ENCODE assay signal across 13 cellular contexts in genomic region chr6:43662948-43663347, GRCh38. TPM values are rescaled to one million over a fixed set of nuclear protein-coding genes. Genes with fewer than 3 reads are reported as not detected.
DNase-seq lines count a peak whose midpoint lies in the region; ATAC-seq, FAIRE-seq and TF ChIP-seq lines count a peak whose summit lies in the region.
"Not testable (repeated sequence)": the region's sequence is repeated elsewhere in the genome, so short reads cannot be mapped to it uniquely, and the experiment has no call there.
"Had no signal": no experiment of that assay in that cellular context is flagged by ENCODE, and none has a peak within 500 bp of the region (broad histone marks: within the 10 kb centered on the region; RNA-seq: fewer than 3 reads in every experiment).

No MANE protein-coding gene starts in this region.

- SMC1A ChIA-PET in GM12878 (lab: Charles Lee; ENCODE audit: uncharacterized antibody, unreplicated experiment): interaction anchor here (0.6 to 1.6 kb wide), 5 partner anchors 27 to 416 kb away, joined by 3 read pairs; no protein-coding TSS in a partner anchor

- not testable (repeated sequence) for DNase-seq in activated CD4-positive, alpha-beta T cell treated with anti-CD3 and anti-CD28 coated beads for 36 hours; activated T-cell treated with anti-CD3 and anti-CD28 coated beads, Interleukin-2, amount 50 U/mL, for 72 hours; GM12878 (ENCODE audit: low read depth, low spot score); stimulated activated effector memory CD8-positive, alpha-beta T cell treated with anti-CD3 and anti-CD28 coated beads, Interleukin-12 subunit alpha, Interleukin-12 subunit beta, amount 100 ng/mL, for 72 hours (ENCODE audit: low spot score in 2 of 2)

- not testable (repeated sequence) for H3K4me3 Mint-ChIP-seq in activated CD4-positive, alpha-beta T cell treated with anti-CD3 and anti-CD28 coated beads for 36 hours; activated T-cell treated with anti-CD3 and anti-CD28 coated beads, Interleukin-2, amount 50 U/mL, for 72 hours; activated T-helper 17 cell treated with anti-CD3 and anti-CD28 coated beads, Interleukin-2, amount 50 U/mL, for 72 hours; stimulated activated effector memory CD8-positive, alpha-beta T cell treated with anti-CD3 and anti-CD28 coated beads, Interleukin-12 subunit alpha, Interleukin-12 subunit beta, amount 100 ng/mL, for 72 hours

- not testable (repeated sequence) for H4K20me1 ChIP-seq in GM12878 (ENCODE audit: control insufficient read depth, insufficient read depth)

- CTCF ChIA-PET in activated CD4-positive, alpha-beta T cell treated with anti-CD3 and anti-CD28 coated beads for 36 hours (lab: Charles Lee): interaction anchor here (0.7 to 1.6 kb wide), 3 partner anchors 110 to 519 kb away, joined by 3 read pairs; no protein-coding TSS in a partner anchor
- CTCF ChIA-PET in GM12878 (lab: Yijun Ruan, JAX): interaction anchor here (1.0 to 6.9 kb wide), 7 partner anchors 25 to 416 kb away, joined by 3 to 85 read pairs (median 4); no protein-coding TSS in a partner anchor

- H3K9me3 Mint-ChIP-seq in activated CD4-positive, alpha-beta T cell treated with anti-CD3 and anti-CD28 coated beads for 36 hours (ENCODE audit: low read depth); activated T-cell treated with anti-CD3 and anti-CD28 coated beads, Interleukin-2, amount 50 U/mL, for 72 hours; activated T-helper 17 cell treated with anti-CD3 and anti-CD28 coated beads, Interleukin-2, amount 50 U/mL, for 72 hours; stimulated activated effector memory CD8-positive, alpha-beta T cell treated with anti-CD3 and anti-CD28 coated beads, Interleukin-12 subunit alpha, Interleukin-12 subunit beta, amount 100 ng/mL, for 72 hours: not testable (repeated sequence)

- POLR2A ChIA-PET in activated CD4-positive, alpha-beta T cell treated with anti-CD3 and anti-CD28 coated beads for 36 hours (lab: Charles Lee): not testable (repeated sequence)
- POLR2A ChIA-PET in GM12878 (lab: Charles Lee): interaction anchor here (0.9 kb wide), 1 partner anchor 9 kb away, joined by 3 read pairs; no protein-coding TSS in a partner anchor

- not testable (repeated sequence) for TF ChIP-seq RAD21 in GM12878 (IDR thresholded peaks at IDR 0.05; ENCODE audit: insufficient read depth, low read depth, low read length)

- peaks cover 13% of the 10 kb centered on the region for H3K4me1 Mint-ChIP-seq in activated CD4-positive, alpha-beta T cell treated with anti-CD3 and anti-CD28 coated beads for 36 hours
- peaks cover 13% of the 10 kb centered on the region for H3K4me1 Mint-ChIP-seq in activated T-cell treated with anti-CD3 and anti-CD28 coated beads, Interleukin-2, amount 50 U/mL, for 72 hours (ENCODE audit: low read depth)
- H3K4me1 Mint-ChIP-seq in activated T-helper 17 cell treated with anti-CD3 and anti-CD28 coated beads, Interleukin-2, amount 50 U/mL, for 72 hours: not testable (repeated sequence)
- peaks cover 12% of the 10 kb centered on the region for H3K4me1 Mint-ChIP-seq in stimulated activated effector memory CD8-positive, alpha-beta T cell treated with anti-CD3 and anti-CD28 coated beads, Interleukin-12 subunit alpha, Interleukin-12 subunit beta, amount 100 ng/mL, for 72 hours

- not testable (repeated sequence) for H3K27me3 ChIP-seq in GM12878 (replicated peaks in 1 of 2; ENCODE audit: control insufficient read depth in 2 of 2, insufficient read depth in 2 of 2, low read length in 1 of 2)

- H3K27me3 Mint-ChIP-seq in activated CD4-positive, alpha-beta T cell treated with anti-CD3 and anti-CD28 coated beads for 36 hours; activated T-cell treated with anti-CD3 and anti-CD28 coated beads, Interleukin-2, amount 50 U/mL, for 72 hours (ENCODE audit: low read depth); activated T-helper 17 cell treated with anti-CD3 and anti-CD28 coated beads, Interleukin-2, amount 50 U/mL, for 72 hours: not testable (repeated sequence)

- WGBS in GM12878 (ENCODE audit: insufficient coverage, insufficient replicate concordance, low lambda C conversion rate, missing lambda C conversion rate): 76% methylated on average over 5 of the region's 5 CpGs

- H3K27ac ChIP-seq in GM12878 (ENCODE audit: control insufficient read depth, insufficient read depth): not testable (repeated sequence)

- RAD21 ChIA-PET in GM12878 (lab: Charles Lee; ENCODE audit: unreplicated experiment): interaction anchor here (0.7 to 2.0 kb wide), 4 partner anchors 52 to 416 kb away, joined by 3 to 5 read pairs (median 3); no protein-coding TSS in a partner anchor

- not testable (repeated sequence) for H3K9ac ChIP-seq in GM12878 (ENCODE audit: control insufficient read depth, insufficient read depth, low read length)

- peaks cover 23% of the 10 kb centered on the region for H3K4me1 ChIP-seq in GM12878 (ENCODE audit: control insufficient read depth, insufficient read depth, low read length)

- not testable (repeated sequence) for H3K36me3 ChIP-seq in GM12878 (ENCODE audit: control insufficient read depth in 2 of 2, insufficient read depth in 2 of 2, low read length in 1 of 2)

- 0 out of 2 replicates have a peak overlapping the region, but pooled peaks have one; percentile 30 for H3K4me2 ChIP-seq in GM12878 (ENCODE audit: control insufficient read depth, insufficient read depth)

- not testable (repeated sequence) for FAIRE-seq in GM12878 (lab: Jason Lieb, UNC)

- TF ChIP-seq POLR2A in GM12878 (IDR thresholded peaks at IDR 0.05; ENCODE audit: low read depth, low read length): not testable (repeated sequence)

- not testable (repeated sequence) for BruUV-seq in GM12878 (replicated peaks; lab: Mats Ljungman, UMichigan)

- in situ Hi-C loops in GM12878 (cut with MboI): not testable (repeated sequence)

- ATAC-seq in activated CD4-positive, alpha-beta T cell treated with anti-CD3 and anti-CD28 coated beads for 36 hours: peak; percentile 46
- ATAC-seq in activated T-cell treated with anti-CD3 and anti-CD28 coated beads, Interleukin-2, amount 50 U/mL, for 72 hours (replicated peaks in 1 of 2): peak; percentile 16 to 32
- peak; percentile 57 for ATAC-seq in activated T-helper 17 cell treated with anti-CD3 and anti-CD28 coated beads, Interleukin-2, amount 50 U/mL, for 72 hours (replicated peaks)
- ATAC-seq in GM12878: not testable (repeated sequence)
- ATAC-seq in stimulated activated effector memory CD8-positive, alpha-beta T cell treated with anti-CD3 and anti-CD28 coated beads, Interleukin-12 subunit alpha, Interleukin-12 subunit beta, amount 100 ng/mL, for 72 hours: peak; percentile 44

- not testable (repeated sequence) for TF ChIP-seq EP300 in GM12878 (IDR thresholded peaks at IDR 0.05; ENCODE audit: borderline replicate concordance in 1 of 2, control insufficient read depth in 1 of 2, low read depth in 2 of 2, low read length in 2 of 2)

- not testable (repeated sequence) for H3K79me2 ChIP-seq in GM12878 (ENCODE audit: control insufficient read depth, insufficient read depth, low read length)

- H3K36me3 Mint-ChIP-seq in activated CD4-positive, alpha-beta T cell treated with anti-CD3 and anti-CD28 coated beads for 36 hours (ENCODE audit: low read depth); activated T-cell treated with anti-CD3 and anti-CD28 coated beads, Interleukin-2, amount 50 U/mL, for 72 hours (ENCODE audit: insufficient read depth in 2 of 2); activated T-helper 17 cell treated with anti-CD3 and anti-CD28 coated beads, Interleukin-2, amount 50 U/mL, for 72 hours (ENCODE audit: low read depth): not testable (repeated sequence)
- H3K36me3 Mint-ChIP-seq in stimulated activated effector memory CD8-positive, alpha-beta T cell treated with anti-CD3 and anti-CD28 coated beads, Interleukin-12 subunit alpha, Interleukin-12 subunit beta, amount 100 ng/mL, for 72 hours: peaks cover 17% of the 10 kb centered on the region

- H3K9me3 ChIP-seq in GM12878 (replicated peaks; ENCODE audit: control insufficient read depth, insufficient read depth, low read length): not testable (repeated sequence)

- H3K4me3 ChIP-seq in GM12878: not testable (repeated sequence)

- intact Hi-C loops in activated CD4-positive, alpha-beta T cell treated with anti-CD3 and anti-CD28 coated beads for 36 hours (cut with DNase I, micrococcal nuclease); GM12878 (cut with micrococcal nuclease; ENCODE audit: unreplicated experiment): not testable (repeated sequence)

- H3K27ac Mint-ChIP-seq in activated CD4-positive, alpha-beta T cell treated with anti-CD3 and anti-CD28 coated beads for 36 hours; activated T-cell treated with anti-CD3 and anti-CD28 coated beads, Interleukin-2, amount 50 U/mL, for 72 hours; activated T-helper 17 cell treated with anti-CD3 and anti-CD28 coated beads, Interleukin-2, amount 50 U/mL, for 72 hours; stimulated activated effector memory CD8-positive, alpha-beta T cell treated with anti-CD3 and anti-CD28 coated beads, Interleukin-12 subunit alpha, Interleukin-12 subunit beta, amount 100 ng/mL, for 72 hours: not testable (repeated sequence)

- not testable (repeated sequence) for H2AFZ ChIP-seq in GM12878 (ENCODE audit: control insufficient read depth, low read depth, low read length)

- not testable (repeated sequence) for TF ChIP-seq CTCF in GM12878 (IDR thresholded peaks at IDR 0.05 in 2 of 3, conservative IDR thresholded peaks at IDR 0.05 in 1 of 3; ENCODE audit: control insufficient read depth in 2 of 3, extremely low read depth in 1 of 3, insufficient read depth in 1 of 3, low read depth in 3 of 3, low read length in 3 of 3)

RNA-seq across cellular contexts. Expression of gene RSPH9, which starts 18.1 kb away (rescaled TPM):
- not detected for total RNA-seq in activated CD4-positive, alpha-beta T cell treated with anti-CD3 and anti-CD28 coated beads for 36 hours
- total RNA-seq in activated T-cell treated with anti-CD3 and anti-CD28 coated beads, Interleukin-2, amount 50 U/mL, for 72 hours: under 1 TPM in 1 of 2 donors, not detected in 1; 0.12 TPM
- under 1 TPM; 0.09 to 0.66 TPM for total RNA-seq in activated T-helper 17 cell treated with anti-CD3 and anti-CD28 coated beads, Interleukin-2, amount 50 U/mL, for 72 hours
- not detected in 2 replicates for total RNA-seq in GM12878 (2013; cell fraction: nucleolus; rRNA removed)
- total RNA-seq in GM12878 (2014; rRNA removed) (not detected in 2 replicates), GM12878 (2014; rRNA removed; fragmentation: Illumina TruSeq; extraction: Trizol) (not detected in 2 replicates), GM12878 (2021) (not detected in 2 replicates)
- 0.20 TPM for polyA plus RNA-seq in GM12878 (2011; ENCODE audit: low read depth)
- polyA plus RNA-seq in GM12878 (2011; rRNA removed) (not detected in 2 replicates), GM12878 (2014; fragmentation: Illumina TruSeq; extraction: Trizol) (not detected in 2 replicates), GM12878 (2014; fragmentation: Nextera tagmentation; extraction: Ambion mirVana) (under 1 TPM; 0.26 to 0.31 TPM), GM12878 (2014; rRNA removed) (0.06 TPM in 1 of 2 replicates, not detected in the other), GM12878 (2016; fragmentation: Nextera tagmentation; extraction: Ambion mirVana) (under 1 TPM; 0.40 to 0.63 TPM)
- not detected in 2 replicates for polyA plus RNA-seq in GM12878 (2011; cell fraction: cytosol; rRNA removed)
- polyA plus RNA-seq in GM12878 (2011; cell fraction: nucleus; rRNA removed): not detected in 2 replicates
- polyA plus RNA-seq in GM12878 (2012): 0.36 and 0.42 TPM in 2 replicates
- not detected in 2 replicates for polyA minus RNA-seq in GM12878 (2011; rRNA and poly(A)+ RNA removed)
- polyA minus RNA-seq in GM12878 (2011; cell fraction: cytosol; rRNA and poly(A)+ RNA removed): not detected in 2 replicates
- polyA minus RNA-seq in GM12878 (2011; cell fraction: nucleus; rRNA and poly(A)+ RNA removed): not detected in 2 replicates
- total RNA-seq: A172; B cell; Caco-2; CD4-positive, alpha-beta memory T cell; CD4-positive, alpha-beta T cell; CD8-positive, alpha-beta memory T cell; CD8-positive, alpha-beta T cell; Daoy had no signal

RNA-seq across cellular contexts. Expression of gene MRPS18A, which starts 24.6 kb away (rescaled TPM):
- 10 to 100 TPM; 54.0 to 68.7 TPM for total RNA-seq in activated CD4-positive, alpha-beta T cell treated with anti-CD3 and anti-CD28 coated beads for 36 hours
- 10 to 100 TPM; 60.1 to 69.7 TPM for total RNA-seq in activated T-cell treated with anti-CD3 and anti-CD28 coated beads, Interleukin-2, amount 50 U/mL, for 72 hours
- 10 to 100 TPM; 31.2 to 46.7 TPM for total RNA-seq in activated T-helper 17 cell treated with anti-CD3 and anti-CD28 coated beads, Interleukin-2, amount 50 U/mL, for 72 hours
- total RNA-seq in GM12878 (2013; cell fraction: nucleolus; rRNA removed): 36.5 and 37.7 TPM in 2 replicates
- 99.5 and 105 TPM in 2 replicates for total RNA-seq in GM12878 (2014; rRNA removed)
- 75.7 and 81.6 TPM in 2 replicates for total RNA-seq in GM12878 (2014; rRNA removed; fragmentation: Illumina TruSeq; extraction: Trizol)
- 65.3 and 66.3 TPM in 2 replicates for total RNA-seq in GM12878 (2021)
- 41.9 TPM for polyA plus RNA-seq in GM12878 (2011; ENCODE audit: low read depth)
- 48.9 and 85.2 TPM in 2 replicates for polyA plus RNA-seq in GM12878 (2011; rRNA removed)
- 144 and 169 TPM in 2 replicates for polyA plus RNA-seq in GM12878 (2011; cell fraction: cytosol; rRNA removed)
- polyA plus RNA-seq in GM12878 (2011; cell fraction: nucleus; rRNA removed): 63.9 and 64.8 TPM in 2 replicates
- polyA plus RNA-seq in GM12878 (2012): 53.4 and 54.2 TPM in 2 replicates
- 67.3 and 104 TPM in 2 replicates for polyA plus RNA-seq in GM12878 (2014; fragmentation: Illumina TruSeq; extraction: Trizol)
- 100 to 1,000 TPM; 105 to 158 TPM for polyA plus RNA-seq in GM12878 (2014; fragmentation: Nextera tagmentation; extraction: Ambion mirVana)
- polyA plus RNA-seq in GM12878 (2014; rRNA removed): 99.7 and 112 TPM in 2 replicates
- polyA plus RNA-seq in GM12878 (2016; fragmentation: Nextera tagmentation; extraction: Ambion mirVana): 10 to 100 TPM; 88.6 to 97.8 TPM
- polyA minus RNA-seq in GM12878 (2011; rRNA and poly(A)+ RNA removed): 74.5 and 122 TPM in 2 replicates
- 24.2 and 25.2 TPM in 2 replicates for polyA minus RNA-seq in GM12878 (2011; cell fraction: cytosol; rRNA and poly(A)+ RNA removed)
- 24.8 and 35.4 TPM in 2 replicates for polyA minus RNA-seq in GM12878 (2011; cell fraction: nucleus; rRNA and poly(A)+ RNA removed)

RNA-seq across cellular contexts. Expression of gene MAD2L1BP, which starts 27.3 kb away (rescaled TPM):
- 10 to 100 TPM; 35.1 to 35.3 TPM for total RNA-seq in activated CD4-positive, alpha-beta T cell treated with anti-CD3 and anti-CD28 coated beads for 36 hours
- total RNA-seq in activated T-cell treated with anti-CD3 and anti-CD28 coated beads, Interleukin-2, amount 50 U/mL, for 72 hours: 10 to 100 TPM; 40.4 to 41.3 TPM
- total RNA-seq in activated T-helper 17 cell treated with anti-CD3 and anti-CD28 coated beads, Interleukin-2, amount 50 U/mL, for 72 hours: 10 to 100 TPM; 44.4 to 44.7 TPM
- total RNA-seq in GM12878 (2013; cell fraction: nucleolus; rRNA removed): 25.1 and 35.1 TPM in 2 replicates
- total RNA-seq in GM12878 (2014; rRNA removed): 50.2 and 52.5 TPM in 2 replicates
- 37.4 and 43.8 TPM in 2 replicates for total RNA-seq in GM12878 (2014; rRNA removed; fragmentation: Illumina TruSeq; extraction: Trizol)
- total RNA-seq in GM12878 (2021): 33.6 and 39.2 TPM in 2 replicates
- 26.0 TPM for polyA plus RNA-seq in GM12878 (2011; ENCODE audit: low read depth)
- 53.1 and 69.4 TPM in 2 replicates for polyA plus RNA-seq in GM12878 (2011; rRNA removed)
- 96.6 and 115 TPM in 2 replicates for polyA plus RNA-seq in GM12878 (2011; cell fraction: cytosol; rRNA removed)
- 43.7 and 45.4 TPM in 2 replicates for polyA plus RNA-seq in GM12878 (2011; cell fraction: nucleus; rRNA removed)
- polyA plus RNA-seq in GM12878 (2012): 22.6 and 29.3 TPM in 2 replicates
- 51.4 and 61.2 TPM in 2 replicates for polyA plus RNA-seq in GM12878 (2014; fragmentation: Illumina TruSeq; extraction: Trizol)
- 100 to 1,000 TPM in 1 of 2 experiments, 10 to 100 TPM in 1; 96.4 to 155 TPM for polyA plus RNA-seq in GM12878 (2014; fragmentation: Nextera tagmentation; extraction: Ambion mirVana)
- 49.1 and 50.1 TPM in 2 replicates for polyA plus RNA-seq in GM12878 (2014; rRNA removed)
- 10 to 100 TPM; 59.3 to 61.6 TPM for polyA plus RNA-seq in GM12878 (2016; fragmentation: Nextera tagmentation; extraction: Ambion mirVana)
- 52.7 and 82.4 TPM in 2 replicates for polyA minus RNA-seq in GM12878 (2011; rRNA and poly(A)+ RNA removed)
- 17.9 and 18.9 TPM in 2 replicates for polyA minus RNA-seq in GM12878 (2011; cell fraction: cytosol; rRNA and poly(A)+ RNA removed)
- polyA minus RNA-seq in GM12878 (2011; cell fraction: nucleus; rRNA and poly(A)+ RNA removed): 13.3 and 17.3 TPM in 2 replicates

RNA-seq across cellular contexts. Expression of gene GTPBP2, which starts 33.9 kb away (rescaled TPM):
- 10 to 100 TPM; 59.8 to 64.6 TPM for total RNA-seq in activated CD4-positive, alpha-beta T cell treated with anti-CD3 and anti-CD28 coated beads for 36 hours
- total RNA-seq in activated T-cell treated with anti-CD3 and anti-CD28 coated beads, Interleukin-2, amount 50 U/mL, for 72 hours: 100 to 1,000 TPM in 1 of 2 donors, 10 to 100 TPM in 1; 99.0 to 137 TPM
- total RNA-seq in activated T-helper 17 cell treated with anti-CD3 and anti-CD28 coated beads, Interleukin-2, amount 50 U/mL, for 72 hours: 10 to 100 TPM; 64.2 to 67.3 TPM
- total RNA-seq in GM12878 (2013; cell fraction: nucleolus; rRNA removed): 111 and 112 TPM in 2 replicates
- total RNA-seq in GM12878 (2014; rRNA removed) (47.1 and 52.9 TPM in 2 replicates), GM12878 (2014; rRNA removed; fragmentation: Illumina TruSeq; extraction: Trizol) (32.4 and 34.0 TPM in 2 replicates), GM12878 (2021) (46.0 and 50.3 TPM in 2 replicates)
- polyA plus RNA-seq in GM12878 (2011; ENCODE audit: low read depth): 33.6 TPM
- polyA plus RNA-seq in GM12878 (2011; rRNA removed) (51.3 and 63.4 TPM in 2 replicates), GM12878 (2014; fragmentation: Illumina TruSeq; extraction: Trizol) (47.9 and 51.6 TPM in 2 replicates), GM12878 (2014; fragmentation: Nextera tagmentation; extraction: Ambion mirVana) (10 to 100 TPM; 11.8 to 18.2 TPM), GM12878 (2014; rRNA removed) (50.9 and 51.5 TPM in 2 replicates), GM12878 (2016; fragmentation: Nextera tagmentation; extraction: Ambion mirVana) (1 to 10 TPM; 5.9 to 6.0 TPM)
- polyA plus RNA-seq in GM12878 (2011; cell fraction: cytosol; rRNA removed): 68.0 and 73.1 TPM in 2 replicates
- polyA plus RNA-seq in GM12878 (2011; cell fraction: nucleus; rRNA removed): 237 and 269 TPM in 2 replicates
- polyA plus RNA-seq in GM12878 (2012): 39.1 and 41.7 TPM in 2 replicates
- 49.8 and 66.4 TPM in 2 replicates for polyA minus RNA-seq in GM12878 (2011; rRNA and poly(A)+ RNA removed)
- polyA minus RNA-seq in GM12878 (2011; cell fraction: cytosol; rRNA and poly(A)+ RNA removed): 22.9 and 24.0 TPM in 2 replicates
- 36.3 and 61.5 TPM in 2 replicates for polyA minus RNA-seq in GM12878 (2011; cell fraction: nucleus; rRNA and poly(A)+ RNA removed)
